In the genomic region with DNA sequence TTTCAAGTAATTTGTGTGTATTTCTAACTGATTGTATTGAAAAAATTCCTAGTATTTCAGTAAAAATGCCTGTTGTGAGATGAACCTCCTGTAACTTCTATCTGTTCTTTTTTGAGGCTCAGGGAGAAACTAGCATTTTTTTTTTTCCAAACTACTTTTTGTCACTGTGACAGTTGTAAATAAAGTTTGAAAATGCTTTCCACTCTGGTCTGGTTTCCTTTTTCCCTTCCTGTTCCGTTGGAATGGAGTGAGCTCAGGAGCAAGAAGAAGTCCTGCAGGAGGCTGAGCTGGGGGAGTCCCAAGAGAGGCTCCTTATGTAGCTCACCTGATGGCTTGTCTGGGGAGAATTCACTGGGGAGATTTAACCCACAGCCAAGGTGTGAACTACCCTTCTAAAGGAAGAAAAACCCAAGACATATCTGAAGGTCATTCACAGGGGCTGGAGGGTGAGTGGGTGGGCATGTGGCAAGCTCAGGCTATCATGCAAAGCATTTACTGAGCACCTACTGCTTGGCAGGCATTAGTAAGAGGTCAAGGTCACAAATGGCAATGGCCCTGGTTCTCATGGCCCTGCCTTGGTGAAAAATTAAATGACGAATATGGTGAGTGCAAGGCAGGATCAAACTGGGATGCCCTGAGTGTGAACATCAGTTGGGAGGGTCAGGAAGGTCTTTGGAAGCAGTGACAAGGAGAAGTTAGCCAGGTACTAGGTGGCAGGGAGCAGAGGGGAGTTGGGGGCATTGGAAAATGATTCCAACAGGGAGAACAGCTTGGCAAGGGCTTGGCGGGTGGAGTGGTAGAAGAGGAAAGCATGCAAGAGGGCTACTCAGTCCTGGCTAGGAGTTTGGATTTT, we compare ENCODE assay signal across 21 cellular contexts. TPM values are rescaled to one million over a fixed set of nuclear protein-coding genes. Genes with fewer than 3 reads are reported as not detected.
A peak's percentile ranks its signal among the peaks of the same experiment; 100 is the strongest.
DNase-seq lines count a peak whose midpoint lies in the region; ATAC-seq and TF ChIP-seq lines count a peak whose summit lies in the region.
"Had no signal": no experiment of that assay in that cellular context is flagged by ENCODE, and none has a peak within 500 bp of the region (broad histone marks: within the 10 kb centered on the region; RNA-seq: fewer than 3 reads in every experiment).

No MANE protein-coding gene starts in this region.

- H3K27ac ChIP-seq in cardiac muscle cell = peak overlapping the region; percentile 59
- peak overlapping the region; percentile 97 for H3K27ac ChIP-seq in thymus (ENCODE audit: low read depth)
- H3K27ac ChIP-seq: upper lobe of left lung, WERI-Rb-1 had no signal

- H3K27me3 ChIP-seq in cardiac muscle cell = no peaks in the 10 kb centered on the region
- no peaks in the 10 kb centered on the region for H3K27me3 ChIP-seq in thymus (ENCODE audit: control insufficient read depth, insufficient read depth)
- H3K27me3 ChIP-seq: upper lobe of left lung had no signal

- POLR2A ChIA-PET in activated B cell treated with CpG ODN at 0.5 μM for 24 hours (lab: Charles Lee) = interaction anchor here (0.6 to 0.7 kb wide), 4 partner anchors 16 to 28 kb away, joined by 3 to 5 read pairs (median 4); no protein-coding TSS in a partner anchor

- H3K27ac Mint-ChIP-seq in activated B cell treated with CpG ODN at 0.5 μM for 24 hours = peak overlapping the region; percentile 74

- peaks cover 46% of the 10 kb centered on the region for H3K36me3 ChIP-seq in cardiac muscle cell
- peaks cover 32% of the 10 kb centered on the region for H3K36me3 ChIP-seq in thymus (ENCODE audit: control insufficient read depth, insufficient read depth)

- no peak overlapping the region for H3K4me3 ChIP-seq in cardiac muscle cell
- no peak overlapping the region for H3K4me3 ChIP-seq in thymus (ENCODE audit: low read length)
- H3K4me3 ChIP-seq: upper lobe of left lung had no signal

- H3K9me3 ChIP-seq in cardiac muscle cell (ENCODE audit: low read depth) (no peaks in the 10 kb centered on the region), thymus (ENCODE audit: control insufficient read depth) (no peaks in the 10 kb centered on the region)
- H3K9me3 ChIP-seq: upper lobe of left lung had no signal

- DNase-seq in cardiac muscle cell (ENCODE audit: low read depth in 1 of 2, low spot score in 1 of 2) (no peak), Right ventricle myocardium superior (no peak), activated B cell treated with CpG ODN at 0.5 μM for 24 hours (no peak), islet precursor cell (peak; percentile 40), OCI-M1 (lab: John Stamatoyannopoulos, UW) (no peak), HT-29 (ENCODE audit: low spot score) (no peak), NCI-H524 treated with DMSO at 0.1 percent for 48 hours (lab: John Stamatoyannopoulos, UW) (no peak)
- DNase-seq: foreskin melanocyte; hypothalamus; Kasumi-1; kidney glomerular epithelial cell; midbrain; NCI-H1092 treated with DMSO at 0.1 percent for 48 hours; NCI-H2081; NCI-H510A; SHP77; stimulated activated CD4-positive, alpha-beta T cell treated with anti-CD3 and anti-CD28 coated beads, Interleukin-12 subunit alpha, Interleukin-12 subunit beta, amount 100 ng/mL, for 4 hours; upper lobe of left lung; WERI-Rb-1 had no signal

- no peak overlapping the region for H3K4me3 Mint-ChIP-seq in activated B cell treated with CpG ODN at 0.5 μM for 24 hours

- CTCF ChIA-PET in activated B cell treated with CpG ODN at 0.5 μM for 24 hours (lab: Charles Lee) = no interaction called here

- peaks cover 69% of the 10 kb centered on the region for H3K36me3 Mint-ChIP-seq in activated B cell treated with CpG ODN at 0.5 μM for 24 hours (ENCODE audit: low read depth)

- H3K4me1 ChIP-seq in cardiac muscle cell (ENCODE audit: low read depth) = no peaks in the 10 kb centered on the region
- peaks cover 51% of the 10 kb centered on the region for H3K4me1 ChIP-seq in thymus (ENCODE audit: control insufficient read depth, insufficient read depth, low read length)

- TF ChIP-seq CTCF in cardiac muscle cell (IDR thresholded peaks at IDR 0.05; ENCODE audit: low read depth, low read length) = no peak
- no peak for TF ChIP-seq CTCF in activated B cell treated with CpG ODN at 0.5 μM for 24 hours (IDR thresholded peaks at IDR 0.05)

- H3K4me1 Mint-ChIP-seq in activated B cell treated with CpG ODN at 0.5 μM for 24 hours = peaks cover 57% of the 10 kb centered on the region

- no peaks in the 10 kb centered on the region for H3K27me3 Mint-ChIP-seq in activated B cell treated with CpG ODN at 0.5 μM for 24 hours

- peaks cover 8% of the 10 kb centered on the region for H3K9me3 Mint-ChIP-seq in activated B cell treated with CpG ODN at 0.5 μM for 24 hours

- intact Hi-C loops in Right ventricle myocardium superior (cut with DNase I) = no loop called here
- intact Hi-C loops in activated B cell treated with CpG ODN at 0.5 μM for 24 hours (cut with micrococcal nuclease) = no loop called here

- ATAC-seq in Right ventricle myocardium superior (ENCODE audit: poor library complexity) (no peak), activated B cell treated with CpG ODN at 0.5 μM for 24 hours (ENCODE audit: low read depth) (no peak)

- 93% methylated on average over 3 of the region's 3 CpGs for WGBS in thymus

RNA-seq across cellular contexts. Expression of gene LBH, which starts 28.7 kb away (rescaled TPM):
- total RNA-seq in cardiac muscle cell (1,389 and 2,258 TPM in 2 replicates), Right ventricle myocardium superior (115 TPM), activated B cell treated with CpG ODN at 0.5 μM for 24 hours (120 and 131 TPM in 2 replicates)
- polyA plus RNA-seq in cardiac muscle cell (544 and 632 TPM in 2 replicates), thymus (88.9 TPM)
- 0.10 and 0.42 TPM in 2 replicates for total RNA-seq in HT-29 (2014; rRNA removed; shearing (Covaris generic))
- total RNA-seq: G401 had no signal

Comparison
In these comparisons a context has a peak if more than half of its experiments do, and no peak if none do; other contexts are left out.
1. RNA of gene LBH, which starts 28.7 kb away (total RNA-seq): 1,389 to 2,258 TPM in cardiac muscle cell, 120 to 131 TPM in activated B cell treated with CpG ODN at 0.5 μM for 24 hours and 115 TPM in Right ventricle myocardium superior (single experiment); 0.10 to 0.42 TPM in HT-29; every median in the first group is over 10 times any median in the second.